Comparison of ENCODE assay signal across 14 cellular contexts in genomic region chr9:42388846-42389245, GRCh38.
"Had no signal": no experiment of that assay in that cellular context is flagged by ENCODE, and none has a peak within 500 bp of the region (broad histone marks: within the 10 kb centered on the region; RNA-seq: fewer than 3 reads in every experiment).

No MANE protein-coding gene starts in this region.

- H3K27ac ChIP-seq: brain microvascular endothelial cell, esophagus squamous epithelium, foreskin keratinocyte, left lung, ovary, suprapubic skin had no signal

- ATAC-seq: left lung had no signal

- FAIRE-seq: keratinocyte had no signal

- H3K36me3 ChIP-seq: brain microvascular endothelial cell, esophagus squamous epithelium, left lung, ovary, suprapubic skin had no signal

- H3K4me1 ChIP-seq: foreskin keratinocyte, left lung, suprapubic skin had no signal

- DNase-seq: activated CD4-positive, alpha-beta memory T cell treated with anti-CD3 and anti-CD28 coated beads, Interleukin-2, amount 10 ng/mL, durations not matched to agents 7 days and 5 days; activated gamma-delta T cell; activated T-cell treated with anti-CD3 and anti-CD28 coated beads, Interleukin-2, amount 50 U/mL, for 48 hours; amygdala; brain microvascular endothelial cell; esophagus squamous epithelium; foreskin keratinocyte; left lung; ovary; stimulated activated naive B cell treated with anti-CD40 and anti-IgM and Interleukin-4, amounts not matched to agents 10 μg/mL and 1 μg/mL and 100 μg/mL, for 72 hours; T-cell; T1000 had no signal

- H3K9me3 ChIP-seq: esophagus squamous epithelium, left lung, suprapubic skin had no signal

- H3K4me3 ChIP-seq: esophagus squamous epithelium, left lung, ovary, suprapubic skin had no signal

- H3K27me3 ChIP-seq: brain microvascular endothelial cell, esophagus squamous epithelium, foreskin keratinocyte, left lung, ovary, suprapubic skin had no signal
